Comparison of ENCODE assay signal across 24 cellular contexts in the genomic region with DNA sequence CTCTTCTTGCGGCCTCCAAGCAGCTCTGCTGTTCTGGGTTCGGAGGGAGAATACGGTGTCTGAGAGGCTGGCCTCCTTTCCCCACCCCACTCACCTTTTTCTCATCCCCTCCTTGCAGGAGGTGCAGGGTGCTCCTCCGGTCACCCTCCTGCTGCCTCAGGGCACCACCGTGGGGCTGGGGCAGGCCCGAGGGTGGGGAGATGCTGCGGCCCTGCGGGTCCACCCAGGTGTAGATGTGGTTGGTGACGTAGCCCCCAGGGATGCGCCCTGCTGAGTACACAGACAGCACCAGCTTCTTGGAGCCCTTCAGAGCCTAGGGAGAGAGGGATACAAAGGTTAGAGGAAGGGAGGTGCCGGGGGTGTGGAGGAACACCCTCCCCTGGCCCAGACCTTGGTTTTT. TPM values are rescaled to one million over a fixed set of nuclear protein-coding genes. Genes with fewer than 3 reads are reported as not detected.
A peak's percentile ranks its signal among the peaks of the same experiment; 100 is the strongest.
DNase-seq lines count a peak whose midpoint lies in the region; ATAC-seq and TF ChIP-seq lines count a peak whose summit lies in the region.
"Had no signal": no experiment of that assay in that cellular context is flagged by ENCODE, and none has a peak within 500 bp of the region (broad histone marks: within the 10 kb centered on the region; RNA-seq: fewer than 3 reads in every experiment).

No MANE protein-coding gene starts in this region.

- TF ChIP-seq CTCF in AG04450 (IDR thresholded peaks at IDR 0.05; ENCODE audit: low read depth, low read length) (no peak), adrenal gland (IDR thresholded peaks at IDR 0.05) (no peak), uterus (IDR thresholded peaks at IDR 0.05) (no peak)

- intact Hi-C loops in adrenal gland (cut with DNase I) = no loop called here
- intact Hi-C loops in uterus (cut with DNase I; ENCODE audit: low total_unique reads) = no loop called here

- ATAC-seq in HG03025 (IDR thresholded peaks at IDR 0.05; ENCODE audit: low FRiP score, unreplicated experiment) = no peak
- ATAC-seq: A549, GM12878 had no signal

- 88 to 93% (median 92%) methylated on average over 9 to 11 of the region's 11 CpGs for WGBS in adrenal gland, 4 donors

- H3K4me1 ChIP-seq in adrenal gland (replicated peaks in 1 of 2) = peaks cover 31 to 83% of the 10 kb centered on the region in 2 donors
- H3K4me1 ChIP-seq in uterus = no peaks in the 10 kb centered on the region
- H3K4me1 ChIP-seq: A549, BE2C had no signal

- H3K27ac ChIP-seq in AG04450 (ENCODE audit: low read depth, low read length) (peak overlapping the region; percentile 21), adrenal gland (peak overlapping the region in 3 of 5 donors; percentile 23 to 83 (median 62)), uterus (peak overlapping the region; percentile 39 to 77)
- H3K27ac ChIP-seq: 22Rv1, A549, BLaER1 had no signal

- H3K4me3 ChIP-seq in AG04450 (ENCODE audit: low read depth, low read length) (no peak overlapping the region), adrenal gland (no peak overlapping the region), uterus (no peak overlapping the region)
- H3K4me3 ChIP-seq: A549, BLaER1, GM12878 had no signal

- no peak for TF ChIP-seq POLR2A in adrenal gland (IDR thresholded peaks at IDR 0.05)
- TF ChIP-seq POLR2A in uterus (IDR thresholded peaks at IDR 0.05) = no peak

- peak; percentile 37 for DNase-seq in activated CD8-positive, alpha-beta memory T cell treated with anti-CD3 and anti-CD28 coated beads, Interleukin-2, amount 50 U/mL, for 48 hours
- DNase-seq in activated CD8-positive, alpha-beta memory T cell treated with anti-CD3 and anti-CD28 coated beads, Interleukin-2, amount 50 U/mL, for 4 hours = no peak
- DNase-seq in AG04450 (ENCODE audit: low read depth, low spot score) (no peak), adrenal gland (peak in 1 of 7 donors; percentile 31), uterus (no peak), NCI-H524 treated with DMSO at 0.1 percent for 48 hours (lab: John Stamatoyannopoulos, UW) (no peak)
- DNase-seq: BE2C; C1 segment of cervical spinal cord; CD4-positive, alpha-beta memory T cell; CD4-positive, CD25-positive, alpha-beta regulatory T cell; CD8-positive, alpha-beta memory T cell; COR-L47; DMS 273 treated with DMSO at 0.1 percent for 48 hours; DMS153; DMS53; DMS79; DND-41; EL; GDM1 had no signal

- POLR2A ChIA-PET in AG04450 (lab: Yijun Ruan, JAX) = no interaction called here

- H3K27me3 ChIP-seq in AG04450 (ENCODE audit: control insufficient read depth, insufficient read depth, low read length) = peaks cover 9% of the 10 kb centered on the region
- H3K27me3 ChIP-seq in adrenal gland = no peaks in the 10 kb centered on the region
- no peaks in the 10 kb centered on the region for H3K27me3 ChIP-seq in uterus
- H3K27me3 ChIP-seq: BLaER1 had no signal

- H3K36me3 ChIP-seq in adrenal gland (replicated peaks in 1 of 2) (peaks cover 0 to 3% of the 10 kb centered on the region in 2 donors), uterus (no peaks in the 10 kb centered on the region)
- H3K36me3 ChIP-seq: BE2C, BLaER1 had no signal

- H3K9me3 ChIP-seq in AG04450 (ENCODE audit: control insufficient read depth, insufficient read depth, low read length) (no peaks in the 10 kb centered on the region), adrenal gland (replicated peaks in 1 of 3) (no peaks in the 10 kb centered on the region), uterus (no peaks in the 10 kb centered on the region)
- H3K9me3 ChIP-seq: A549, BE2C, BLaER1 had no signal

- CTCF ChIA-PET in AG04450 (lab: Charles Lee) = interaction anchor here (0.8 kb wide), 1 partner anchor 9 kb away, joined by 3 read pairs; no protein-coding TSS in a partner anchor

RNA-seq across cellular contexts. Expression of a gene that starts 26.8 kb away (rescaled TPM):
- polyA plus RNA-seq in AG04450 (2011; rRNA removed) (1.1 and 1.2 TPM in 2 replicates), adrenal gland (100 to 1,000 TPM in 2 of 3 donors, 10 to 100 TPM in 1; 34.8 to 359 (median 247) TPM)
- polyA minus RNA-seq in AG04450 (2011; rRNA and poly(A)+ RNA removed) = 0.92 and 1.4 TPM in 2 replicates
- total RNA-seq in adrenal gland (100 to 1,000 TPM in 4 of 8 donors, 10 to 100 TPM in 4; 67.2 to 154 (median 96.4) TPM), uterus (10 to 100 TPM in 2 of 4 donors, 1 to 10 TPM in 2; 4.0 to 32.3 (median 20.2) TPM)
